Comparison of ENCODE assay signal across 10 cellular contexts in genomic region chr16:79605999-79606398, GRCh38. TPM values are rescaled to one million over a fixed set of nuclear protein-coding genes. Genes with fewer than 3 reads are reported as not detected.
DNase-seq lines count a peak whose midpoint lies in the region; ATAC-seq, FAIRE-seq and TF ChIP-seq lines count a peak whose summit lies in the region.
"Had no signal": no experiment of that assay in that cellular context is flagged by ENCODE, and none has a peak within 500 bp of the region (broad histone marks: within the 10 kb centered on the region; RNA-seq: fewer than 3 reads in every experiment).

No MANE protein-coding gene starts in this region.

- peaks cover 5% of the 10 kb centered on the region for H3F3A ChIP-seq in neural progenitor cell (ENCODE audit: low read depth)

- H3K9me3 ChIP-seq in neural progenitor cell (ENCODE audit: low read depth): no peaks in the 10 kb centered on the region

- peaks cover 24% of the 10 kb centered on the region for H3K4me1 ChIP-seq in neural progenitor cell

- POLR2A ChIA-PET in activated CD4-positive, alpha-beta T cell treated with anti-CD3 and anti-CD28 coated beads, Interleukin-2, amount 10 ng/mL, durations not matched to agents 7 days and 5 days (lab: Charles Lee): no interaction called here

- H3K27me3 ChIP-seq in H7 (ENCODE audit: control insufficient read depth, insufficient read depth, low read length): peaks cover 4% of the 10 kb centered on the region
- no peaks in the 10 kb centered on the region for H3K27me3 ChIP-seq in neural progenitor cell

- no peaks in the 10 kb centered on the region for H3K36me3 Mint-ChIP-seq in activated CD4-positive, alpha-beta T cell treated with anti-CD3 and anti-CD28 coated beads, Interleukin-2, amount 10 ng/mL, durations not matched to agents 7 days and 5 days (ENCODE audit: low read depth)
- no peaks in the 10 kb centered on the region for H3K36me3 Mint-ChIP-seq in neural progenitor cell
- H3K36me3 Mint-ChIP-seq: activated CD8-positive, alpha-beta memory T cell treated with anti-CD3 and anti-CD28 coated beads, Interleukin-2, amount 10 ng/mL, durations not matched to agents 7 days and 5 days; natural killer cell had no signal

- TF ChIP-seq POLR2A in GM12891 (IDR thresholded peaks at IDR 0.05; ENCODE audit: low read depth, low read length): no peak

- H3K4me2 ChIP-seq in neural progenitor cell: no peak overlapping the region

- H3K4me3 ChIP-seq in H7 (ENCODE audit: insufficient read depth, low read depth, low read length): no peak overlapping the region
- no peak overlapping the region for H3K4me3 ChIP-seq in neural progenitor cell

- H3K4me1 Mint-ChIP-seq in activated CD4-positive, alpha-beta T cell treated with anti-CD3 and anti-CD28 coated beads, Interleukin-2, amount 10 ng/mL, durations not matched to agents 7 days and 5 days: peaks cover 22% of the 10 kb centered on the region
- peaks cover 27% of the 10 kb centered on the region for H3K4me1 Mint-ChIP-seq in neural progenitor cell

- H3K4me3 Mint-ChIP-seq in activated CD4-positive, alpha-beta T cell treated with anti-CD3 and anti-CD28 coated beads, Interleukin-2, amount 10 ng/mL, durations not matched to agents 7 days and 5 days: no peak overlapping the region
- no peak overlapping the region for H3K4me3 Mint-ChIP-seq in neural progenitor cell
- H3K4me3 Mint-ChIP-seq: activated CD8-positive, alpha-beta memory T cell treated with anti-CD3 and anti-CD28 coated beads, Interleukin-2, amount 10 ng/mL, durations not matched to agents 7 days and 5 days; natural killer cell had no signal

- CTCF ChIA-PET in activated CD4-positive, alpha-beta T cell treated with anti-CD3 and anti-CD28 coated beads, Interleukin-2, amount 10 ng/mL, durations not matched to agents 7 days and 5 days (lab: Charles Lee): no interaction called here

- H3K79me2 ChIP-seq in neural progenitor cell (ENCODE audit: low read depth): no peaks in the 10 kb centered on the region

- no peak overlapping the region for H3K9ac ChIP-seq in neural progenitor cell

- no peak overlapping the region for H3K27ac ChIP-seq in neural progenitor cell

- H3K27me3 Mint-ChIP-seq in activated CD4-positive, alpha-beta T cell treated with anti-CD3 and anti-CD28 coated beads, Interleukin-2, amount 10 ng/mL, durations not matched to agents 7 days and 5 days: peaks cover 41% of the 10 kb centered on the region
- no peaks in the 10 kb centered on the region for H3K27me3 Mint-ChIP-seq in neural progenitor cell (ENCODE audit: insufficient read depth, low read depth)

- no peaks in the 10 kb centered on the region for H4K20me1 ChIP-seq in neural progenitor cell (ENCODE audit: low read depth)

- no peaks in the 10 kb centered on the region for H3K9me3 Mint-ChIP-seq in activated CD4-positive, alpha-beta T cell treated with anti-CD3 and anti-CD28 coated beads, Interleukin-2, amount 10 ng/mL, durations not matched to agents 7 days and 5 days
- H3K9me3 Mint-ChIP-seq in neural progenitor cell: no peaks in the 10 kb centered on the region
- H3K9me3 Mint-ChIP-seq: natural killer cell had no signal

- FAIRE-seq in GM12891 (lab: Jason Lieb, UNC): no peak
- FAIRE-seq in HTR-8/SVneo (lab: Jason Lieb, UNC): no peak

- H3K36me3 ChIP-seq in H7 (replicated peaks; ENCODE audit: control insufficient read depth, insufficient read depth, low read length) (no peaks in the 10 kb centered on the region; the same call in 1 of the 2 replicates), neural progenitor cell (no peaks in the 10 kb centered on the region)

- ATAC-seq in GM19023 (IDR thresholded peaks at IDR 0.05; ENCODE audit: unreplicated experiment): no peak
- ATAC-seq: activated CD8-positive, alpha-beta memory T cell treated with anti-CD3 and anti-CD28 coated beads, Interleukin-2, amount 10 ng/mL, durations not matched to agents 7 days and 5 days had no signal

- DNase-seq in GM12891 (ENCODE audit: insufficient read length, low spot score) (peak; percentile 30), H7 (peak; percentile 46), neural progenitor cell (ENCODE audit: low spot score) (peak; percentile 35), NCI-H524 treated with DMSO at 0.1 percent for 48 hours (lab: John Stamatoyannopoulos, UW) (no peak), HTR-8/SVneo (ENCODE audit: insufficient read length, low spot score) (no peak), NCI-H2171 treated with DMSO at 0.1 percent for 48 hours (lab: John Stamatoyannopoulos, UW) (no peak)
- no peak for DNase-seq in activated CD4-positive, alpha-beta T cell treated with anti-CD3 and anti-CD28 coated beads, Interleukin-2, amount 10 ng/mL, durations not matched to agents 7 days and 5 days
- DNase-seq: activated CD8-positive, alpha-beta memory T cell treated with anti-CD3 and anti-CD28 coated beads, Interleukin-2, amount 10 ng/mL, durations not matched to agents 7 days and 5 days; natural killer cell had no signal

- no peak for TF ChIP-seq CTCF in neural progenitor cell (IDR thresholded peaks at IDR 0.05)

- H3K27ac Mint-ChIP-seq in activated CD4-positive, alpha-beta T cell treated with anti-CD3 and anti-CD28 coated beads, Interleukin-2, amount 10 ng/mL, durations not matched to agents 7 days and 5 days: peak overlapping the region; percentile 32
- no peak overlapping the region for H3K27ac Mint-ChIP-seq in neural progenitor cell
- H3K27ac Mint-ChIP-seq: activated CD8-positive, alpha-beta memory T cell treated with anti-CD3 and anti-CD28 coated beads, Interleukin-2, amount 10 ng/mL, durations not matched to agents 7 days and 5 days; natural killer cell had no signal

- H2AFZ ChIP-seq in neural progenitor cell (replicated peaks): no peak overlapping the region

TF ChIP-seq in GM12891, 5 proteins besides CTCF, POLR2A, EP300 and RAD21:
- TF ChIP-seq SPI1 (IDR thresholded peaks at IDR 0.05; ENCODE audit: low read depth, low read length): peak; percentile 88
- TF ChIP-seq POU2F2 (IDR thresholded peaks at IDR 0.05; ENCODE audit: low read depth, low read length): no peak
- no peak for TF ChIP-seq PAX5 (IDR thresholded peaks at IDR 0.05; ENCODE audit: insufficient read depth, low read length, severe bottlenecking)

RNA-seq across cellular contexts. Expression of gene MAF, which starts 5.5 kb away (rescaled TPM):
- not detected for polyA plus RNA-seq in GM12891 (2012; ENCODE audit: low read depth, missing spikeins)
- total RNA-seq in H7 (2014; rRNA removed; shearing (Covaris generic)): 1.9 and 5.4 TPM in 2 replicates
- total RNA-seq in activated CD4-positive, alpha-beta T cell treated with anti-CD3 and anti-CD28 coated beads, Interleukin-2, amount 10 ng/mL, durations not matched to agents 7 days and 5 days: 10 to 100 TPM; 34.4 TPM
- 10.8 and 13.5 TPM in 2 replicates for total RNA-seq in neural progenitor cell (ENCODE audit: low replicate concordance)

Comparison
In these comparisons a context has a peak if more than half of its experiments do, and no peak if none do; other contexts are left out.
1. DNase-seq: peak in GM12891 (single experiment), H7 (single experiment) and neural progenitor cell (single experiment); none in activated CD4-positive, alpha-beta T cell treated with anti-CD3 and anti-CD28 coated beads, Interleukin-2, amount 10 ng/mL, durations not matched to agents 7 days and 5 days (single experiment), NCI-H524 treated with DMSO at 0.1 percent for 48 hours (single experiment), HTR-8/SVneo (single experiment) and NCI-H2171 treated with DMSO at 0.1 percent for 48 hours (single experiment).